Comparison of ENCODE assay signal across 8 cellular contexts in genomic region chr11:64305075-64305690, GRCh38. TPM values are rescaled to one million over a fixed set of nuclear protein-coding genes. Genes with fewer than 3 reads are reported as not detected.
DNase-seq lines count a peak whose midpoint lies in the region; ATAC-seq and TF ChIP-seq lines count a peak whose summit lies in the region.

ESRRA (plus strand) TSS chr11:64305524; CDS start chr11:64307180, 1,656 bp downstream.

- H3K4me1 Mint-ChIP-seq in activated T-cell treated with anti-CD3 and anti-CD28 coated beads, Interleukin-2, amount 50 U/mL, for 4 hours (ENCODE audit: low read depth), result peaks cover 31% of the 10 kb centered on the region

- peak; percentile 68 for ATAC-seq in GM21825 (IDR thresholded peaks at IDR 0.05; ENCODE audit: unreplicated experiment)
- ATAC-seq in activated T-cell treated with anti-CD3 and anti-CD28 coated beads, Interleukin-2, amount 50 U/mL, for 4 hours, result peak; percentile 78 to 80

- peaks cover 3 to 42% (median 22%) of the 10 kb centered on the region in 4 donors for H3K4me1 ChIP-seq in Peyer's patch
- H3K4me1 ChIP-seq in esophagus (ENCODE audit: control insufficient read depth in 2 of 2, insufficient read depth in 2 of 2, low read length in 1 of 2), result peaks cover 6 to 15% of the 10 kb centered on the region in 2 donors
- H3K4me1 ChIP-seq in muscle layer of colon (ENCODE audit: insufficient read depth, low read length), result peaks cover 32% of the 10 kb centered on the region

- H3K4me3 Mint-ChIP-seq in activated T-cell treated with anti-CD3 and anti-CD28 coated beads, Interleukin-2, amount 50 U/mL, for 4 hours, result peak within 1 kb of the TSS; percentile 99

- no peaks in the 10 kb centered on the region for H3K9me3 Mint-ChIP-seq in activated T-cell treated with anti-CD3 and anti-CD28 coated beads, Interleukin-2, amount 50 U/mL, for 4 hours

- peak within 1 kb of the TSS; percentile 82 to 97 (median 92) for H3K4me3 ChIP-seq in Peyer's patch
- H3K4me3 ChIP-seq in esophagus (ENCODE audit: low read depth in 1 of 2, low read length in 2 of 2), result peak within 1 kb of the TSS; percentile 59 to 74
- peak within 1 kb of the TSS; percentile 78 to 83 for H3K4me3 ChIP-seq in muscle layer of colon (ENCODE audit: low read depth in 1 of 2, low read length in 2 of 2)

- H3K9me3 ChIP-seq in KOPT-K1 (ENCODE audit: insufficient read depth, low read length, poor library complexity, severe bottlenecking) (no peaks in the 10 kb centered on the region), Peyer's patch (no peaks in the 10 kb centered on the region), esophagus (ENCODE audit: control insufficient read depth in 2 of 2, insufficient read depth in 1 of 2, low read depth in 1 of 2, low read length in 1 of 2) (no peaks in the 10 kb centered on the region), muscle layer of colon (ENCODE audit: low read length) (no peaks in the 10 kb centered on the region)

- peaks cover 7% of the 10 kb centered on the region for H3K36me3 Mint-ChIP-seq in activated T-cell treated with anti-CD3 and anti-CD28 coated beads, Interleukin-2, amount 50 U/mL, for 4 hours (ENCODE audit: insufficient read depth)

- H3K27ac ChIP-seq in KOPT-K1 (ENCODE audit: low read depth, low read length, poor library complexity, severe bottlenecking) (peak within 1 kb of the TSS; percentile 96), Peyer's patch (peak within 1 kb of the TSS; percentile 89 to 100 (median 96)), esophagus (ENCODE audit: low read depth in 2 of 2, low read length in 1 of 2) (peak within 1 kb of the TSS; percentile 94 to 99), muscle layer of colon (ENCODE audit: low read depth, low read length) (peak within 1 kb of the TSS; percentile 91)

- H3K27me3 ChIP-seq in Peyer's patch, result peaks cover 0 to 1% of the 10 kb centered on the region in 2 donors
- H3K27me3 ChIP-seq in esophagus (ENCODE audit: control insufficient read depth in 1 of 2, insufficient read depth in 2 of 2, low read length in 2 of 2), result no peaks in the 10 kb centered on the region
- H3K27me3 ChIP-seq in muscle layer of colon (ENCODE audit: control insufficient read depth in 1 of 2, insufficient read depth in 2 of 2, low read length in 2 of 2), result peaks cover 20 to 29% of the 10 kb centered on the region in 2 donors

- H3K36me3 ChIP-seq in KOPT-K1 (ENCODE audit: insufficient read depth, low read length), result peaks cover 27% of the 10 kb centered on the region
- H3K36me3 ChIP-seq in Peyer's patch, result peaks cover 0 to 13% (median 0%) of the 10 kb centered on the region in 3 donors
- H3K36me3 ChIP-seq in esophagus (ENCODE audit: control insufficient read depth in 2 of 2, insufficient read depth in 2 of 2, low read length in 1 of 2), result peaks cover 0 to 7% of the 10 kb centered on the region in 2 donors
- H3K36me3 ChIP-seq in muscle layer of colon (ENCODE audit: insufficient read depth, low read length), result no peaks in the 10 kb centered on the region

- peak within 1 kb of the TSS; percentile 73 for H3K9ac ChIP-seq in muscle layer of colon (ENCODE audit: low read length)

- TF ChIP-seq POLR2A in Peyer's patch (IDR thresholded peaks at IDR 0.05), result peak; percentile 68 to 86

- TF ChIP-seq CTCF in Peyer's patch (IDR thresholded peaks at IDR 0.05), result no peak

- peak; percentile 98 for DNase-seq in DMS79 treated with DMSO at 0.1 percent for 48 hours (lab: John Stamatoyannopoulos, UW)
- DNase-seq in Peyer's patch, result peak; percentile 100
- peak; percentile 100 for DNase-seq in activated T-cell treated with anti-CD3 and anti-CD28 coated beads, Interleukin-2, amount 50 U/mL, for 4 hours
- peak; percentile 97 to 98 for DNase-seq in stimulated activated CD8-positive, alpha-beta memory T cell treated with anti-CD3 and anti-CD28 coated beads, Interleukin-7, amount 100 ng/mL, for 1 hour (ENCODE audit: low read depth in 2 of 2)

- 0 to 1% methylated on average over 56 to 81 of the region's 81 CpGs for WGBS in esophagus, 2 donors

- H3K27me3 Mint-ChIP-seq in activated T-cell treated with anti-CD3 and anti-CD28 coated beads, Interleukin-2, amount 50 U/mL, for 4 hours (ENCODE audit: low read depth), result peaks cover 12% of the 10 kb centered on the region

RNA-seq across cellular contexts. Expression of gene ESRRA, which starts in this region (rescaled TPM):
- total RNA-seq in Peyer's patch, result 100 to 1,000 TPM; 151 to 460 (median 341) TPM
- total RNA-seq in activated T-cell treated with anti-CD3 and anti-CD28 coated beads, Interleukin-2, amount 50 U/mL, for 4 hours, result 10 to 100 TPM; 81.5 to 93.4 (median 89.3) TPM
- polyA plus RNA-seq in esophagus, result 10 to 100 TPM; 63.7 to 85.4 TPM

Comparison
In these comparisons a context has a peak if more than half of its experiments do, and no peak if none do; other contexts are left out.
1. Peak in every context shown above with its lines: DNase-seq, ATAC-seq, H3K4me3 ChIP-seq and H3K27ac ChIP-seq.